Comparison of ENCODE assay signal across 8 cellular contexts in the genomic region with DNA sequence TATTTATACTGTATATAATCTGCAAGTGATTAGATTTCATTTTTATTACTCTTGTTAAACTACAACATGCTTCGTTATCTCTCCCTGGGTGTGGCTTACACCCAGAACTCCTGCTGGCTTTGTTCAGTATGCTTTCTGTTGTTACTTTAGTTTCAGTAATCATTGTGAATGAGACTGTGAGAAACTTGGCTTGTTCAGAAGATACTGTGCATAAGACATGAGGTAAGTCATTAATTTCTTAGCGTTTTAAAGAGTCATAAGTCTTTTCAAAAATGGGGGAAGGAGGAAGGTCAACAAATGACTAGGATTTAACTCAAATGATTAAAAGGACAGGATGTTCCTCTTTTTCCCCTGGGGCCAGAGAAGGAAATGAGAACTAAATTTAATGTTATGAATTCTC. TPM values are rescaled to one million over a fixed set of nuclear protein-coding genes. Genes with fewer than 3 reads are reported as not detected.
DNase-seq lines count a peak whose midpoint lies in the region; ATAC-seq, FAIRE-seq and TF ChIP-seq lines count a peak whose summit lies in the region.

No MANE protein-coding gene starts in this region.

- CTCF ChIA-PET in activated CD4-positive, alpha-beta T cell treated with anti-CD3 and anti-CD28 coated beads for 36 hours (lab: Charles Lee) = interaction anchor here (0.7 to 1.0 kb wide), 2 partner anchors 19 to 589 kb away, joined by 3 read pairs; no protein-coding TSS in a partner anchor

- ATAC-seq in activated CD4-positive, alpha-beta T cell treated with anti-CD3 and anti-CD28 coated beads for 36 hours = peak; percentile 33
- ATAC-seq in HG03439 (IDR thresholded peaks at IDR 0.05; ENCODE audit: unreplicated experiment) = peak; percentile 77
- no peak for ATAC-seq in upper lobe of right lung
- ATAC-seq in GM21367 (IDR thresholded peaks at IDR 0.05; ENCODE audit: unreplicated experiment) = no peak

- H3K4me1 Mint-ChIP-seq in activated CD4-positive, alpha-beta T cell treated with anti-CD3 and anti-CD28 coated beads for 36 hours = peaks cover 24% of the 10 kb centered on the region

- intact Hi-C loops in activated CD4-positive, alpha-beta T cell treated with anti-CD3 and anti-CD28 coated beads for 36 hours (cut with DNase I, micrococcal nuclease) = no loop called here
- intact Hi-C loops in upper lobe of right lung (cut with DNase I) = no loop called here
- intact Hi-C loops in posterior cingulate gyrus (cut with DNase I) = no loop called here

- no peaks in the 10 kb centered on the region for H3K9me3 Mint-ChIP-seq in activated CD4-positive, alpha-beta T cell treated with anti-CD3 and anti-CD28 coated beads for 36 hours (ENCODE audit: low read depth)

- POLR2A ChIA-PET in activated CD4-positive, alpha-beta T cell treated with anti-CD3 and anti-CD28 coated beads for 36 hours (lab: Charles Lee) = no interaction called here

- no peaks in the 10 kb centered on the region for H3K27me3 Mint-ChIP-seq in activated CD4-positive, alpha-beta T cell treated with anti-CD3 and anti-CD28 coated beads for 36 hours

- H3K4me1 ChIP-seq in upper lobe of right lung = no peaks in the 10 kb centered on the region

- H3K36me3 ChIP-seq in upper lobe of right lung = no peaks in the 10 kb centered on the region

- H3K27me3 ChIP-seq in upper lobe of right lung = no peaks in the 10 kb centered on the region

- no peak overlapping the region for H3K27ac Mint-ChIP-seq in activated CD4-positive, alpha-beta T cell treated with anti-CD3 and anti-CD28 coated beads for 36 hours

- H3K9me3 ChIP-seq in upper lobe of right lung = no peaks in the 10 kb centered on the region

- H3K4me3 ChIP-seq in upper lobe of right lung = no peak overlapping the region

- FAIRE-seq in colon (lab: Jason Lieb, UNC) = peak; percentile 87

- no peak overlapping the region for H3K4me3 Mint-ChIP-seq in activated CD4-positive, alpha-beta T cell treated with anti-CD3 and anti-CD28 coated beads for 36 hours

- H3K27ac ChIP-seq in upper lobe of right lung = peak overlapping the region; percentile 1

- no peaks in the 10 kb centered on the region for H3K36me3 Mint-ChIP-seq in activated CD4-positive, alpha-beta T cell treated with anti-CD3 and anti-CD28 coated beads for 36 hours (ENCODE audit: low read depth)

- no peak for TF ChIP-seq CTCF in upper lobe of right lung (IDR thresholded peaks at IDR 0.05)

- no peak for DNase-seq in activated CD4-positive, alpha-beta T cell treated with anti-CD3 and anti-CD28 coated beads for 36 hours
- no peak for DNase-seq in activated CD4-positive, alpha-beta T cell treated with anti-CD3 and anti-CD28 coated beads for 48 hours
- DNase-seq in upper lobe of right lung (no peak), posterior cingulate gyrus (no peak), iPS-NIHi7 (ENCODE audit: extremely low spot score) (no peak)

RNA-seq across cellular contexts. Expression of a gene that starts 11.6 kb away (rescaled TPM):
- total RNA-seq in activated CD4-positive, alpha-beta T cell treated with anti-CD3 and anti-CD28 coated beads for 36 hours = 100 to 1,000 TPM in 1 of 2 experiments, 10 to 100 TPM in 1; 72.5 to 101 TPM
- total RNA-seq in upper lobe of right lung = 57.4 TPM

Comparison
In these comparisons a context has a peak if more than half of its experiments do, and no peak if none do; other contexts are left out.
1. ATAC-seq: peak in activated CD4-positive, alpha-beta T cell treated with anti-CD3 and anti-CD28 coated beads for 36 hours (single experiment) and HG03439 (single experiment); none in upper lobe of right lung (single experiment) and GM21367 (single experiment).